ENCODE assay signal across 11 cellular contexts in the genomic region with DNA sequence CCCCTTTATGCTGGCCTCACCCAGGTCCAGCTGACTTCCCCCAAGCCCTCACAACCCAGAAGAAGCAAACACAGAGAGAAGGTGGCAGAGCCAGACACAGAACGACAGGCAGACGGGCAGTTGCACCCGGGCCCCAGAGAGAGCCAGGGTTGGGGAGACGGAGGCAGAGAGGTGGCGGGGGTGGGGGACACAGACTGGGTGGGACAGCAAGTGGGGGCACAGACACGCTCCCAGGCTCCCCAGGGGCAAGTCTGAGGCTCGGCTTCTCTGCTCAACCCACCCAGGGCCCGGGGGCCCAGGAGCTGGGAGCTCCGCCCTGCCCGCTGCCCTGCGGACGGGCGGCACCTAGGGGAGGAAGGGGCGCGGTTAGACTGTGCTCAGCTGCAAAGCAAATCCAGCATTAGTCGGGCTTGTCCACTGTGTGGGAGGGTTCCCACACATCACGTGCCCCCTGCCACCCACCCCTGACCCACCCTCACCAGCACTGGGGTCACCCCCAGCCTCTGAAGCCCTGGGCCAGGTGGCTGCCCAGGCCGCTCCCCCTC. TPM values are rescaled to one million over a fixed set of nuclear protein-coding genes. Genes with fewer than 3 reads are reported as not detected.
A peak's percentile ranks its signal among the peaks of the same experiment; 100 is the strongest.
DNase-seq lines count a peak whose midpoint lies in the region; ATAC-seq, FAIRE-seq and TF ChIP-seq lines count a peak whose summit lies in the region.
"Had no signal": no experiment of that assay in that cellular context is flagged by ENCODE, and none has a peak within 500 bp of the region (broad histone marks: within the 10 kb centered on the region; RNA-seq: fewer than 3 reads in every experiment).

No MANE protein-coding gene starts in this region.

- H2AFZ ChIP-seq in SK-N-SH (ENCODE audit: low read depth): no peak overlapping the region

- no peak for ATAC-seq in SK-N-SH treated with all-trans-retinoic acid at 6 μM for 48 hours
- ATAC-seq in heart left ventricle: peak in 3 of 4 donors; percentile 63 to 73 (median 65)

- no peak for TF ChIP-seq CTCF in SK-N-SH (IDR thresholded peaks at IDR 0.05)
- TF ChIP-seq CTCF in heart left ventricle (IDR thresholded peaks at IDR 0.05): no peak
- no peak for TF ChIP-seq CTCF in GM20000 (IDR thresholded peaks at IDR 0.05; ENCODE audit: extremely low read depth, missing control alignments)
- no peak for TF ChIP-seq CTCF in D721Med (IDR thresholded peaks at IDR 0.05; ENCODE audit: insufficient read depth, missing control alignments)

- H3K79me2 ChIP-seq in SK-N-SH (ENCODE audit: insufficient read depth): no peaks in the 10 kb centered on the region

- intact Hi-C loops in activated CD4-positive, alpha-beta T cell treated with anti-CD3 and anti-CD28 coated beads, Interleukin-2, amount 10 ng/mL, durations not matched to agents 24 days and 14 days (cut with micrococcal nuclease): no loop called here
- intact Hi-C loops in heart left ventricle (cut with DNase I): no loop called here

- H3K4me1 ChIP-seq in SK-N-SH (ENCODE audit: control insufficient read depth in 1 of 2, insufficient read depth in 2 of 2, low read depth in 1 of 2, low read length in 1 of 2) (peaks cover 0 to 18% of the 10 kb centered on the region in 2 experiments; a peak in 2 of 4 replicates), heart left ventricle (peaks cover 0 to 23% (median 13%) of the 10 kb centered on the region in 12 donors)

- no peak overlapping the region for H3K27ac Mint-ChIP-seq in activated CD4-positive, alpha-beta T cell treated with anti-CD3 and anti-CD28 coated beads, Interleukin-2, amount 10 ng/mL, durations not matched to agents 24 days and 14 days

- no peak for FAIRE-seq in D721Med (lab: Jason Lieb, UNC)

- H3K27me3 ChIP-seq in SK-N-SH (ENCODE audit: insufficient read depth) (no peaks in the 10 kb centered on the region), heart left ventricle (no peaks in the 10 kb centered on the region)
- H3K27me3 ChIP-seq: suprapubic skin had no signal

- peaks cover 15% of the 10 kb centered on the region for H3K36me3 Mint-ChIP-seq in activated CD4-positive, alpha-beta T cell treated with anti-CD3 and anti-CD28 coated beads, Interleukin-2, amount 10 ng/mL, durations not matched to agents 24 days and 14 days (ENCODE audit: low read depth)

- H3K4me3 ChIP-seq in SK-N-SH (ENCODE audit: low read depth in 2 of 2, low read length in 1 of 2) (no peak overlapping the region), heart left ventricle (peak overlapping the region in 8 of 12 donors; percentile 4 to 34 (median 14))
- H3K4me3 ChIP-seq: suprapubic skin had no signal

- POLR2A ChIA-PET in SK-N-SH (lab: Yijun Ruan, JAX): no interaction called here

- no peaks in the 10 kb centered on the region for H4K20me1 ChIP-seq in SK-N-SH (ENCODE audit: insufficient read depth)

- no peak overlapping the region for H3K27ac ChIP-seq in SK-N-SH (ENCODE audit: low read depth in 2 of 2, low read length in 1 of 2)
- H3K27ac ChIP-seq in heart left ventricle: peak overlapping the region in 9 of 12 donors; percentile 16 to 66 (median 51)
- H3K27ac ChIP-seq: 22Rv1, suprapubic skin had no signal

- H3K9me2 ChIP-seq in SK-N-SH: no peaks in the 10 kb centered on the region

- DNase-seq in SK-N-SH: peak; percentile 41
- DNase-seq in activated CD4-positive, alpha-beta T cell treated with anti-CD3 and anti-CD28 coated beads, Interleukin-2, amount 10 ng/mL, durations not matched to agents 24 days and 14 days: no peak
- DNase-seq in heart left ventricle: peak in 2 of 5 donors; percentile 40 to 41
- peak; percentile 33 for DNase-seq in stimulated activated CD8-positive, alpha-beta memory T cell treated with anti-CD3 and anti-CD28 coated beads, Interleukin-4, amount 100 ng/mL, for 48 hours
- no peak for DNase-seq in GM20000 (ENCODE audit: low spot score)
- no peak for DNase-seq in D721Med (ENCODE audit: insufficient read length, low spot score)
- no peak for DNase-seq in NCI-H524 treated with DMSO at 0.1 percent for 48 hours (lab: John Stamatoyannopoulos, UW)
- DNase-seq: NCI-H1694 treated with DMSO at 0.1 percent for 48 hours had no signal

- H3K9me3 ChIP-seq in SK-N-SH (no peaks in the 10 kb centered on the region), heart left ventricle (no peaks in the 10 kb centered on the region)
- H3K9me3 ChIP-seq: suprapubic skin had no signal

- peaks cover 4% of the 10 kb centered on the region for H3K9me3 Mint-ChIP-seq in activated CD4-positive, alpha-beta T cell treated with anti-CD3 and anti-CD28 coated beads, Interleukin-2, amount 10 ng/mL, durations not matched to agents 24 days and 14 days

- 87% methylated on average over 3 of the region's 18 CpGs for WGBS in SK-N-SH (ENCODE audit: low lambda C conversion rate)
- 49 to 61% (median 56%) methylated on average over 5 to 18 of the region's 18 CpGs for WGBS in heart left ventricle, 4 donors

- H3K27me3 Mint-ChIP-seq in activated CD4-positive, alpha-beta T cell treated with anti-CD3 and anti-CD28 coated beads, Interleukin-2, amount 10 ng/mL, durations not matched to agents 24 days and 14 days: no peaks in the 10 kb centered on the region

- H3K36me3 ChIP-seq in SK-N-SH (replicated peaks in 1 of 2; ENCODE audit: control insufficient read depth in 1 of 2, insufficient read depth in 2 of 2, low read length in 1 of 2) (peaks cover 0 to 9% of the 10 kb centered on the region in 2 experiments), heart left ventricle (peaks cover 0 to 34% (median 28%) of the 10 kb centered on the region in 9 donors)

- no peak overlapping the region for H3K9ac ChIP-seq in SK-N-SH

- no peak for TF ChIP-seq RAD21 in SK-N-SH (IDR thresholded peaks at IDR 0.05; ENCODE audit: low read length)

- no peak for TF ChIP-seq POLR2A in heart left ventricle (IDR thresholded peaks at IDR 0.05)

- no peak for TF ChIP-seq EP300 in SK-N-SH (IDR thresholded peaks at IDR 0.05; ENCODE audit: borderline replicate concordance in 1 of 2, low read depth in 1 of 2, low read length in 1 of 2)

- H3K4me2 ChIP-seq in SK-N-SH: no peak overlapping the region

- CTCF ChIA-PET in SK-N-SH (lab: Yijun Ruan, JAX): interaction anchor here (0.7 to 1.4 kb wide), 5 partner anchors 19 to 181 kb away, joined by 3 to 6 read pairs (median 4); a partner anchor contains a TSS

- H3K4me1 Mint-ChIP-seq in activated CD4-positive, alpha-beta T cell treated with anti-CD3 and anti-CD28 coated beads, Interleukin-2, amount 10 ng/mL, durations not matched to agents 24 days and 14 days: peaks cover 11% of the 10 kb centered on the region

- peak overlapping the region; percentile 65 for H3K4me3 Mint-ChIP-seq in activated CD4-positive, alpha-beta T cell treated with anti-CD3 and anti-CD28 coated beads, Interleukin-2, amount 10 ng/mL, durations not matched to agents 24 days and 14 days

- H3F3A ChIP-seq in SK-N-SH (replicated peaks; ENCODE audit: insufficient read depth): no peaks in the 10 kb centered on the region

TF ChIP-seq in SK-N-SH, 30 proteins besides CTCF, POLR2A, EP300 and RAD21:
- no peak for TF ChIP-seq MEF2A (IDR thresholded peaks at IDR 0.05; ENCODE audit: borderline replicate concordance, low read depth)
- no peak for TF ChIP-seq TAF1 (IDR thresholded peaks at IDR 0.05; ENCODE audit: borderline replicate concordance, low read depth, low read length)

TF ChIP-seq in SK-N-SH treated with all-trans-retinoic acid at 6 μM for 48 hours, 23 proteins besides CTCF, POLR2A, EP300 and RAD21:
- TF ChIP-seq ZNF8 (CRISPR knock-in tag; IDR thresholded peaks at IDR 0.05) (no peak), ARNTL (CRISPR knock-in tag; IDR thresholded peaks at IDR 0.05; ENCODE audit: borderline replicate concordance, low read depth) (no peak), ZFP30 (CRISPR knock-in tag; IDR thresholded peaks at IDR 0.05) (no peak), GLIS3 (CRISPR knock-in tag; IDR thresholded peaks at IDR 0.05) (no peak), OSR1 (CRISPR knock-in tag; IDR thresholded peaks at IDR 0.05) (no peak)

RNA-seq across cellular contexts. Expression of a gene that starts 31.3 kb away (rescaled TPM):
- polyA plus RNA-seq in SK-N-SH (2012; rRNA removed) (17.8 and 19.0 TPM in 2 replicates), heart left ventricle (1 to 10 TPM in 1 of 2 donors, under 1 TPM in 1; 0.19 to 1.0 TPM)
- 12.3 and 20.2 TPM in 2 replicates for polyA plus RNA-seq in SK-N-SH (2012; cell fraction: cytosol; rRNA removed)
- 9.1 and 10.0 TPM in 2 replicates for polyA plus RNA-seq in SK-N-SH (2012; cell fraction: nucleus; rRNA removed)
- 85.8 and 90.2 TPM in 2 replicates for total RNA-seq in activated CD4-positive, alpha-beta T cell treated with anti-CD3 and anti-CD28 coated beads, Interleukin-2, amount 10 ng/mL, durations not matched to agents 24 days and 14 days
- 1 to 10 TPM in 4 of 9 donors, under 1 TPM in 5; 0.42 to 7.0 (median 0.91) TPM for total RNA-seq in heart left ventricle

RNA-seq across cellular contexts. Expression of a gene that starts 38.3 kb away (rescaled TPM):
- 13.4 TPM in 2 replicates for polyA plus RNA-seq in SK-N-SH (2012; rRNA removed)
- 4.6 and 7.8 TPM in 2 replicates for polyA plus RNA-seq in SK-N-SH (2012; cell fraction: cytosol; rRNA removed)
- polyA plus RNA-seq in SK-N-SH (2012; cell fraction: nucleus; rRNA removed): 30.2 and 34.8 TPM in 2 replicates
- total RNA-seq in activated CD4-positive, alpha-beta T cell treated with anti-CD3 and anti-CD28 coated beads, Interleukin-2, amount 10 ng/mL, durations not matched to agents 24 days and 14 days: 14.3 and 17.2 TPM in 2 replicates
- total RNA-seq in heart left ventricle: 10 to 100 TPM; 10.1 to 29.4 (median 14.4) TPM
- 10 to 100 TPM; 11.5 to 12.8 TPM for polyA plus RNA-seq in heart left ventricle

RNA-seq across cellular contexts. Expression of a gene that starts 50.1 kb away (rescaled TPM):
- polyA plus RNA-seq in SK-N-SH (2012; rRNA removed) (17.2 and 48.4 TPM in 2 replicates), heart left ventricle (100 to 1,000 TPM; 234 to 327 TPM)
- 33.8 and 53.4 TPM in 2 replicates for polyA plus RNA-seq in SK-N-SH (2012; cell fraction: cytosol; rRNA removed)
- 32.5 and 44.9 TPM in 2 replicates for polyA plus RNA-seq in SK-N-SH (2012; cell fraction: nucleus; rRNA removed)
- total RNA-seq in activated CD4-positive, alpha-beta T cell treated with anti-CD3 and anti-CD28 coated beads, Interleukin-2, amount 10 ng/mL, durations not matched to agents 24 days and 14 days: 62.6 and 64.7 TPM in 2 replicates
- total RNA-seq in heart left ventricle: 100 to 1,000 TPM; 216 to 554 (median 459) TPM

Comparison
In these comparisons a context has a peak if more than half of its experiments do, and no peak if none do; other contexts are left out.
1. DNase-seq: peak in SK-N-SH (single experiment) and stimulated activated CD8-positive, alpha-beta memory T cell treated with anti-CD3 and anti-CD28 coated beads, Interleukin-4, amount 100 ng/mL, for 48 hours (single experiment); none in activated CD4-positive, alpha-beta T cell treated with anti-CD3 and anti-CD28 coated beads, Interleukin-2, amount 10 ng/mL, durations not matched to agents 24 days and 14 days (single experiment), GM20000 (single experiment), D721Med (single experiment) and NCI-H524 treated with DMSO at 0.1 percent for 48 hours (single experiment).
2. H3K27ac ChIP-seq: peak in heart left ventricle (9 of 12); none in SK-N-SH (0 of 2).
3. H3K4me3 ChIP-seq: peak in heart left ventricle (8 of 12); none in SK-N-SH (0 of 2).
4. RNA of a gene that starts 31.3 kb away (total RNA-seq): 85.8 to 90.2 TPM in activated CD4-positive, alpha-beta T cell treated with anti-CD3 and anti-CD28 coated beads, Interleukin-2, amount 10 ng/mL, durations not matched to agents 24 days and 14 days; 0.42 to 7.0 TPM in heart left ventricle; every median in the first group is over 10 times any median in the second.